8 cellular contexts compared by ENCODE assay signal in genomic region chr1:227563319-227564201, GRCh38. TPM values are rescaled to one million over a fixed set of nuclear protein-coding genes. Genes with fewer than 3 reads are reported as not detected.
DNase-seq lines count a peak whose midpoint lies in the region; TF ChIP-seq lines count a peak whose summit lies in the region.

Gene ZNF678 (plus strand): TSS chr1:227563556. CDS start chr1:227650992, 87,436 bp downstream.

- H3K27me3 ChIP-seq in effector memory CD4-positive, alpha-beta T cell (replicated peaks; ENCODE audit: control insufficient read depth, insufficient read depth, low read length, poor library complexity, severe bottlenecking), result peaks cover 3% of the 10 kb centered on the region

- no peaks in the 10 kb centered on the region for H3K4me1 ChIP-seq in effector memory CD4-positive, alpha-beta T cell (ENCODE audit: control insufficient read depth, insufficient read depth, low read length, poor library complexity, severe bottlenecking)

- H3K9me3 ChIP-seq in effector memory CD4-positive, alpha-beta T cell (ENCODE audit: control insufficient read depth, low read length), result no peaks in the 10 kb centered on the region

- peak within 1 kb of the TSS; percentile 73 for H3K4me3 ChIP-seq in effector memory CD4-positive, alpha-beta T cell (ENCODE audit: insufficient read depth, low read depth, low read length, poor library complexity, severe bottlenecking)

- H3K27ac ChIP-seq in effector memory CD4-positive, alpha-beta T cell (ENCODE audit: insufficient read depth, low read length, poor library complexity, severe bottlenecking), result peak within 1 kb of the TSS; percentile 73

- H3K36me3 ChIP-seq in effector memory CD4-positive, alpha-beta T cell (ENCODE audit: control insufficient read depth, insufficient read depth, low read length), result no peaks in the 10 kb centered on the region

- no peak for TF ChIP-seq CTCF in GM20000 (IDR thresholded peaks at IDR 0.05; ENCODE audit: extremely low read depth, missing control alignments)

- DNase-seq in CMK (ENCODE audit: low read depth), result peak; percentile 96
- peak; percentile 98 for DNase-seq in GM20000 (ENCODE audit: low spot score)
- peak; percentile 90 for DNase-seq in HS-5 (ENCODE audit: low read depth)
- peak; percentile 32 for DNase-seq in NK-92 (lab: John Stamatoyannopoulos, UW; ENCODE audit: unreplicated experiment)
- peak; percentile 94 for DNase-seq in activated CD8-positive, alpha-beta memory T cell treated with anti-CD3 and anti-CD28 coated beads for 24 hours
- DNase-seq in effector memory CD4-positive, alpha-beta T cell, result peak; percentile 74 to 78 (median 77)
- DNase-seq in lung microvascular endothelial cell (ENCODE audit: low read depth in 2 of 2), result peak; percentile 96 to 97
- peak; percentile 69 to 81 (median 75) for DNase-seq in stimulated activated CD4-positive, alpha-beta T cell treated with anti-CD3 and anti-CD28 coated beads, TNF-alpha, amount 100 ng/mL, for 4 hours (ENCODE audit: low read depth in 3 of 3)

RNA-seq across cellular contexts. Expression of gene ZNF678, which starts in this region (rescaled TPM):
- total RNA-seq in lung microvascular endothelial cell, result 5.9 and 12.1 TPM in 2 replicates

Comparison
In these comparisons a context has a peak if more than half of its experiments do, and no peak if none do; other contexts are left out.
1. Peak in every context shown above with its lines: DNase-seq, H3K4me3 ChIP-seq and H3K27ac ChIP-seq.
2. DNase-seq: peak in every context shown above with its lines; median percentile 98 in GM20000; 96 in lung microvascular endothelial cell; 96 in CMK; 94 in activated CD8-positive, alpha-beta memory T cell treated with anti-CD3 and anti-CD28 coated beads for 24 hours; 90 in HS-5; 77 in effector memory CD4-positive, alpha-beta T cell; 75 in stimulated activated CD4-positive, alpha-beta T cell treated with anti-CD3 and anti-CD28 coated beads, TNF-alpha, amount 100 ng/mL, for 4 hours; 32 in NK-92.